ENCODE assay signal across 10 cellular contexts in the genomic region with DNA sequence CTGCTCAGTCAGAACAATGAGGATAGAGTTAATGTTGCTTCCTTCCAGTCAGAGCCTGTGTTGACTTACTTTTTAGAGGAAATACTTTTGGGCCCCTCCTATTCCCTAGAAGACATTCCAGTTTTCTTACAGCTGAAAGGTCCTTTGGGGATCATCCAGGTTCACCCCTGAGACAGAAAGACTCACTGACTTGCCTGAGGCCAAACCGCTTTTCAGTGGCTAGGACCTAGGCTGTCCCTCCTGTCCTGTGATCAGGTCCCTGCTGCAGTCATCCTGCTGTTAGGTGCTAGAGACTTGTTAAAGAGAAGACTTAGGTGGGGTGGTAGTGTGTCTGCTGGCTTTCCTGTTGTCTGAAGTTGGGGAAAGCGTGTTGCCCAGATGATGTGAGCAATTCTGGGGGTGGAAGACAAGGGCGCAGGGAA. TPM values are rescaled to one million over a fixed set of nuclear protein-coding genes. Genes with fewer than 3 reads are reported as not detected.
DNase-seq lines count a peak whose midpoint lies in the region; ATAC-seq and TF ChIP-seq lines count a peak whose summit lies in the region.
"Had no signal": no experiment of that assay in that cellular context is flagged by ENCODE, and none has a peak within 500 bp of the region (broad histone marks: within the 10 kb centered on the region; RNA-seq: fewer than 3 reads in every experiment).

No MANE protein-coding gene starts in this region.

- H3K9me3 Mint-ChIP-seq in activated T-cell treated with anti-CD3 and anti-CD28 coated beads, Interleukin-2, amount 50 U/mL, for 24 hours: no peaks in the 10 kb centered on the region

- no peaks in the 10 kb centered on the region for H3K9me3 ChIP-seq in adrenal gland (replicated peaks in 1 of 3)
- H3K9me3 ChIP-seq in right lobe of liver: no peaks in the 10 kb centered on the region
- no peaks in the 10 kb centered on the region for H3K9me3 ChIP-seq in tibial artery

- H3K4me1 ChIP-seq in adrenal gland (replicated peaks in 1 of 2): peaks cover 69 to 87% of the 10 kb centered on the region in 2 donors
- peaks cover 6 to 56% (median 31%) of the 10 kb centered on the region in 4 donors for H3K4me1 ChIP-seq in right lobe of liver
- H3K4me1 ChIP-seq in tibial artery: peaks cover 0 to 76% (median 66%) of the 10 kb centered on the region in 4 donors

- no peaks in the 10 kb centered on the region for H3K27me3 Mint-ChIP-seq in activated T-cell treated with anti-CD3 and anti-CD28 coated beads, Interleukin-2, amount 50 U/mL, for 24 hours

- H3K36me3 ChIP-seq in adrenal gland (replicated peaks in 1 of 2) (no peaks in the 10 kb centered on the region), right lobe of liver (no peaks in the 10 kb centered on the region), tibial artery (no peaks in the 10 kb centered on the region)

- H3K4me3 Mint-ChIP-seq in activated T-cell treated with anti-CD3 and anti-CD28 coated beads, Interleukin-2, amount 50 U/mL, for 24 hours: no peak overlapping the region

- no peak for TF ChIP-seq POLR2A in adrenal gland (IDR thresholded peaks at IDR 0.05)
- no peak for TF ChIP-seq POLR2A in right lobe of liver (IDR thresholded peaks at IDR 0.05)

- no peak for ATAC-seq in right lobe of liver
- ATAC-seq in GM21360 (IDR thresholded peaks at IDR 0.05; ENCODE audit: unreplicated experiment): no peak

- no peak for DNase-seq in activated T-cell treated with anti-CD3 and anti-CD28 coated beads, Interleukin-2, amount 50 U/mL, for 24 hours
- DNase-seq in activated T-cell treated with anti-CD3 and anti-CD28 coated beads, Interleukin-2, amount 50 U/mL, for 1 hour: no peak
- DNase-seq in adrenal gland (no peak), right lobe of liver (no peak), tibial artery (no peak), DMS79 treated with DMSO at 0.1 percent for 48 hours (lab: John Stamatoyannopoulos, UW) (no peak)
- DNase-seq in effector CD8-positive, alpha-beta T cell (lab: John Stamatoyannopoulos, UW): no peak
- DNase-seq: activated CD4-positive, alpha-beta T cell treated with anti-CD3 and anti-CD28 coated beads, Interleukin-2, amount 50 U/mL, for 1 hour; stimulated activated naive CD4-positive, alpha-beta T cell had no signal

- H3K36me3 Mint-ChIP-seq in activated T-cell treated with anti-CD3 and anti-CD28 coated beads, Interleukin-2, amount 50 U/mL, for 24 hours (ENCODE audit: low read depth): peaks cover 57% of the 10 kb centered on the region

- H3K4me3 ChIP-seq in adrenal gland (no peak overlapping the region), right lobe of liver (no peak overlapping the region), tibial artery (no peak overlapping the region)

- intact Hi-C loops in adrenal gland (cut with DNase I): no loop called here
- intact Hi-C loops in right lobe of liver (cut with DNase I): no loop called here
- intact Hi-C loops in tibial artery (cut with DNase I; ENCODE audit: low total_unique reads): no loop called here

- WGBS in adrenal gland, 4 donors: 76 to 88% (median 76%) methylated on average over 2 to 3 of the region's 3 CpGs
- 76% methylated on average over 3 of the region's 3 CpGs for WGBS in right lobe of liver (ENCODE audit: insufficient coverage, low coverage, low lambda C conversion rate, missing lambda C conversion rate)

- TF ChIP-seq CTCF in adrenal gland (IDR thresholded peaks at IDR 0.05) (no peak), right lobe of liver (IDR thresholded peaks at IDR 0.05) (no peak), tibial artery (IDR thresholded peaks at IDR 0.05) (no peak)

- H3K27me3 ChIP-seq in adrenal gland (no peaks in the 10 kb centered on the region), right lobe of liver (no peaks in the 10 kb centered on the region), tibial artery (no peaks in the 10 kb centered on the region)

- peak overlapping the region in 3 of 5 donors; percentile 40 to 84 (median 69) for H3K27ac ChIP-seq in adrenal gland
- H3K27ac ChIP-seq in right lobe of liver: peak overlapping the region in 2 of 3 donors; percentile 39 to 69
- H3K27ac ChIP-seq in tibial artery: peak overlapping the region; percentile 54 to 58

- peak overlapping the region; percentile 69 for H3K27ac Mint-ChIP-seq in activated T-cell treated with anti-CD3 and anti-CD28 coated beads, Interleukin-2, amount 50 U/mL, for 24 hours

- peaks cover 92% of the 10 kb centered on the region for H3K4me1 Mint-ChIP-seq in activated T-cell treated with anti-CD3 and anti-CD28 coated beads, Interleukin-2, amount 50 U/mL, for 24 hours (ENCODE audit: low read depth)

RNA-seq across cellular contexts. Expression of gene SUSD6, which starts 39.6 kb away (rescaled TPM):
- total RNA-seq in adrenal gland: 10 to 100 TPM; 33.3 to 75.5 (median 52.0) TPM
- 10 to 100 TPM in 1 of 3 donors, 1 to 10 TPM in 2; 7.8 to 22.8 (median 9.3) TPM for polyA plus RNA-seq in adrenal gland
- total RNA-seq in right lobe of liver: 10 to 100 TPM in 5 of 6 experiments, 1 to 10 TPM in 1; 9.6 to 17.4 (median 12.5) TPM
